Comparison of ENCODE assay signal across 26 cellular contexts in the genomic region with DNA sequence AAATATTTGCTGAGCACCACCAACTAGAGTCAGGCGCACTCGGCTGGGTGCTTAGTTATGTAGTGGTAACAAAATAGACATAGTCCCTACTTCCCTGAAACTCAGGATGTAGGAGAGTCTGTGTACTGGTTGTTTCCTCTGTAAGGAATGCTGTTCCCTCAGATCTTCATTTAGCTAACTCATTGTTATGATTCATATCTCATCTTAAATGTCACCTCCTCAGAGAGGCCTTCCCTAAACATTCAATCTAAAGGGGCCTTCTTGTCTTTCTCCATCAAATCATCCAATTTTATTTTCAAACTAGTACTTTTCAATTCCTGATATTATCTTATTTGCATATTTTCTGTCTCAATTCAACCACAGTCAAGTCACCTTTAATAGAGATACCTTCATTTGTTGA.
"Had no signal": no experiment of that assay in that cellular context is flagged by ENCODE, and none has a peak within 500 bp of the region (broad histone marks: within the 10 kb centered on the region; RNA-seq: fewer than 3 reads in every experiment).

No MANE protein-coding gene starts in this region.

- H3K4me1 Mint-ChIP-seq: activated CD4-positive, alpha-beta memory T cell treated with anti-CD3 and anti-CD28 coated beads, Interleukin-2, amount 10 ng/mL, durations not matched to agents 7 days and 5 days; activated naive CD4-positive, alpha-beta T cell treated with anti-CD3 and anti-CD28 coated beads, Interleukin-2, amount 10 ng/mL, durations not matched to agents 7 days and 5 days; activated naive CD8-positive, alpha-beta T cell treated with anti-CD3 and anti-CD28 coated beads, Interleukin-2, amount 10 ng/mL, durations not matched to agents 7 days and 5 days had no signal

- H3K36me3 Mint-ChIP-seq: activated naive CD4-positive, alpha-beta T cell treated with anti-CD3 and anti-CD28 coated beads, Interleukin-2, amount 50 U/mL, for 72 hours had no signal

- H3K9me3 ChIP-seq: colonic mucosa, gastroesophageal sphincter, heart right ventricle had no signal

- H3K36me3 ChIP-seq: brain microvascular endothelial cell, colonic mucosa had no signal

- H3K4me1 ChIP-seq: colonic mucosa, foreskin keratinocyte had no signal

- DNase-seq: activated CD4-positive, alpha-beta memory T cell treated with anti-CD3 and anti-CD28 coated beads, Interleukin-2, amount 10 ng/mL, durations not matched to agents 7 days and 5 days; activated CD4-positive, alpha-beta T cell treated with anti-CD3 and anti-CD28 coated beads for 1 hour; activated CD4-positive, alpha-beta T cell treated with anti-CD3 and anti-CD28 coated beads for 4 hours; activated CD4-positive, alpha-beta T cell treated with anti-CD3 and anti-CD28 coated beads, Interleukin-2, amount 50 U/mL, for 1 hour; activated CD4-positive, CD25-positive, alpha-beta regulatory T cell; activated CD8-positive, alpha-beta memory T cell treated with anti-CD3 and anti-CD28 coated beads, Interleukin-2, amount 50 U/mL, for 48 hours; activated gamma-delta T cell; activated naive CD4-positive, alpha-beta T cell; activated naive CD4-positive, alpha-beta T cell treated with anti-CD3 and anti-CD28 coated beads, Interleukin-2, amount 10 ng/mL, durations not matched to agents 7 days and 5 days; activated naive CD8-positive, alpha-beta T cell treated with anti-CD3 and anti-CD28 coated beads, Interleukin-2, amount 10 ng/mL, durations not matched to agents 7 days and 5 days; activated T-cell treated with anti-CD3 and anti-CD28 coated beads for 4 hours; activated T-cell treated with anti-CD3 and anti-CD28 coated beads, Interleukin-2, amount 50 U/mL, for 24 hours; activated T-cell treated with anti-CD3 and anti-CD28 coated beads, Interleukin-2, amount 50 U/mL, for 72 hours; amniotic stem cell; anterior cingulate cortex; brain microvascular endothelial cell; caudate nucleus; colonic mucosa; effector CD8-positive, alpha-beta T cell; foreskin keratinocyte; heart right ventricle; T-helper 2 cell had no signal

- H3K9me3 Mint-ChIP-seq: activated CD4-positive, alpha-beta memory T cell treated with anti-CD3 and anti-CD28 coated beads, Interleukin-2, amount 10 ng/mL, durations not matched to agents 7 days and 5 days; activated naive CD4-positive, alpha-beta T cell treated with anti-CD3 and anti-CD28 coated beads, Interleukin-2, amount 10 ng/mL, durations not matched to agents 7 days and 5 days; activated naive CD4-positive, alpha-beta T cell treated with anti-CD3 and anti-CD28 coated beads, Interleukin-2, amount 50 U/mL, for 72 hours; activated naive CD8-positive, alpha-beta T cell treated with anti-CD3 and anti-CD28 coated beads, Interleukin-2, amount 10 ng/mL, durations not matched to agents 7 days and 5 days; activated T-cell treated with anti-CD3 and anti-CD28 coated beads, Interleukin-2, amount 50 U/mL, for 24 hours; activated T-cell treated with anti-CD3 and anti-CD28 coated beads, Interleukin-2, amount 50 U/mL, for 72 hours had no signal

- H3K27ac Mint-ChIP-seq: activated CD4-positive, alpha-beta memory T cell treated with anti-CD3 and anti-CD28 coated beads, Interleukin-2, amount 10 ng/mL, durations not matched to agents 7 days and 5 days; activated naive CD4-positive, alpha-beta T cell treated with anti-CD3 and anti-CD28 coated beads, Interleukin-2, amount 10 ng/mL, durations not matched to agents 7 days and 5 days; activated naive CD8-positive, alpha-beta T cell treated with anti-CD3 and anti-CD28 coated beads, Interleukin-2, amount 10 ng/mL, durations not matched to agents 7 days and 5 days; activated T-cell treated with anti-CD3 and anti-CD28 coated beads, Interleukin-2, amount 50 U/mL, for 24 hours; activated T-cell treated with anti-CD3 and anti-CD28 coated beads, Interleukin-2, amount 50 U/mL, for 72 hours had no signal

- ATAC-seq: activated naive CD4-positive, alpha-beta T cell treated with anti-CD3 and anti-CD28 coated beads, Interleukin-2, amount 50 U/mL, for 72 hours; activated T-cell treated with anti-CD3 and anti-CD28 coated beads, Interleukin-2, amount 50 U/mL, for 72 hours; esophagus mucosa; foreskin keratinocyte; gastroesophageal sphincter; heart right ventricle had no signal

- H3K27ac ChIP-seq: brain microvascular endothelial cell, colonic mucosa, foreskin keratinocyte, gastroesophageal sphincter, heart right ventricle, hepatocyte had no signal

- H3K27me3 ChIP-seq: brain microvascular endothelial cell, colonic mucosa, foreskin keratinocyte, gastroesophageal sphincter, heart right ventricle, hepatocyte had no signal

- H3K4me3 ChIP-seq: colonic mucosa, gastroesophageal sphincter, heart right ventricle, hepatocyte had no signal

- H3K4me3 Mint-ChIP-seq: activated CD4-positive, alpha-beta memory T cell treated with anti-CD3 and anti-CD28 coated beads, Interleukin-2, amount 10 ng/mL, durations not matched to agents 7 days and 5 days; activated naive CD4-positive, alpha-beta T cell treated with anti-CD3 and anti-CD28 coated beads, Interleukin-2, amount 10 ng/mL, durations not matched to agents 7 days and 5 days; activated naive CD8-positive, alpha-beta T cell treated with anti-CD3 and anti-CD28 coated beads, Interleukin-2, amount 10 ng/mL, durations not matched to agents 7 days and 5 days; activated T-cell treated with anti-CD3 and anti-CD28 coated beads, Interleukin-2, amount 50 U/mL, for 24 hours; activated T-cell treated with anti-CD3 and anti-CD28 coated beads, Interleukin-2, amount 50 U/mL, for 72 hours had no signal

- H3K27me3 Mint-ChIP-seq: activated CD4-positive, alpha-beta memory T cell treated with anti-CD3 and anti-CD28 coated beads, Interleukin-2, amount 10 ng/mL, durations not matched to agents 7 days and 5 days; activated naive CD4-positive, alpha-beta T cell treated with anti-CD3 and anti-CD28 coated beads, Interleukin-2, amount 10 ng/mL, durations not matched to agents 7 days and 5 days; activated naive CD8-positive, alpha-beta T cell treated with anti-CD3 and anti-CD28 coated beads, Interleukin-2, amount 10 ng/mL, durations not matched to agents 7 days and 5 days; activated T-cell treated with anti-CD3 and anti-CD28 coated beads, Interleukin-2, amount 50 U/mL, for 24 hours had no signal
